In the genomic region with DNA sequence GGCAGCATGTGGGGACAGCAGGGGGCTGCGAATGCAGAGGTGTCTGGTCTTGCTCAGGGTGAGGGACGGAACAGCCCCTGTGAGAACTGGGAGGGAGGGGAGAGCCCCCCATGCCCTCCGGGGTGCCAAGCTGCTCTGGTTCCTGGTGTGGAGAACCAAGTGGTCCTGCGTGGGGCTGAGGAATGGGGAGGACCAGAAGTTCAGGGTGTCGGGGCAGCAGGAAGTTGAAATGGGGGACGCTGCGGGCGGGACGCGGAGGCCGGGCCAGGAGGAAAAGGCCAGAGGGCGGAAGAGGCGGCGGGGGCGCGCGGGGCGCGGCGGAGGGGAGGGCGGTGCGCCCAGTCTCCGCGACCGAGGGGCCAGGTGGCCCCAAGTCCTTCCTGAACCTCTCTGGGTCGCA, we compare ENCODE assay signal across 8 cellular contexts. TPM values are rescaled to one million over a fixed set of nuclear protein-coding genes. Genes with fewer than 3 reads are reported as not detected.
A peak's percentile ranks its signal among the peaks of the same experiment; 100 is the strongest.
DNase-seq lines count a peak whose midpoint lies in the region; ATAC-seq and TF ChIP-seq lines count a peak whose summit lies in the region.

No MANE protein-coding gene starts in this region.

- peak overlapping the region; percentile 28 for H3K4me3 ChIP-seq in neuron (ENCODE audit: low read length)

- peaks cover 9% of the 10 kb centered on the region for H3K4me1 Mint-ChIP-seq in CD14-positive monocyte
- no peaks in the 10 kb centered on the region for H3K4me1 Mint-ChIP-seq in endothelial cell (ENCODE audit: unreplicated experiment)

- H3K4me3 Mint-ChIP-seq in CD14-positive monocyte (peak overlapping the region; percentile 78 to 91), endothelial cell (ENCODE audit: unreplicated experiment) (peak overlapping the region; percentile 81)

- H3K36me3 ChIP-seq in neuron (ENCODE audit: insufficient read depth, low read length): no peaks in the 10 kb centered on the region

- peak overlapping the region; percentile 65 for H2AFZ ChIP-seq in neuron (ENCODE audit: low read depth, low read length)

- TF ChIP-seq CTCF in CD14-positive monocyte (IDR thresholded peaks at IDR 0.05) (no peak), endothelial cell (IDR thresholded peaks at IDR 0.05; ENCODE audit: unreplicated experiment) (no peak)

- intact Hi-C loops in CD14-positive monocyte (cut with micrococcal nuclease): no loop called here

- peaks cover 0 to 1% (median 0%) of the 10 kb centered on the region in 7 donors for H3K9me3 Mint-ChIP-seq in CD14-positive monocyte
- H3K9me3 Mint-ChIP-seq in endothelial cell (ENCODE audit: unreplicated experiment): no peaks in the 10 kb centered on the region

- H3K27me3 Mint-ChIP-seq in CD14-positive monocyte (ENCODE audit: low read depth in 3 of 3) (peaks cover 8 to 13% (median 8%) of the 10 kb centered on the region in 3 donors), endothelial cell (ENCODE audit: unreplicated experiment) (peaks cover 7% of the 10 kb centered on the region)

- peaks cover 6% of the 10 kb centered on the region for H3K27me3 ChIP-seq in neuron (ENCODE audit: insufficient read depth, low read length)

- H3K36me3 Mint-ChIP-seq in CD14-positive monocyte (no peaks in the 10 kb centered on the region), endothelial cell (ENCODE audit: low read depth, unreplicated experiment) (no peaks in the 10 kb centered on the region)

- no peak for ATAC-seq in HG02623 (IDR thresholded peaks at IDR 0.05; ENCODE audit: unreplicated experiment)
- no peak for ATAC-seq in HG03378 (IDR thresholded peaks at IDR 0.05; ENCODE audit: unreplicated experiment)

- H3K4me1 ChIP-seq in neuron (ENCODE audit: insufficient read depth, low read length): peaks cover 3% of the 10 kb centered on the region

- H3K9me3 ChIP-seq in neuron (ENCODE audit: low read length): no peaks in the 10 kb centered on the region

- DNase-seq in CD14-positive monocyte (ENCODE audit: low spot score) (no peak), HuH-7 (ENCODE audit: low spot score) (peak; percentile 36), endothelial cell (ENCODE audit: low spot score) (no peak), GOT3 (lab: John Stamatoyannopoulos, UW) (no peak)
- no peak for DNase-seq in stimulated activated naive CD4-positive, alpha-beta T cell treated with Interleukin-2 at 50 U/mL for 16 hours (lab: John Stamatoyannopoulos, UW)

- peak overlapping the region in 1 of 7 donors; percentile 71 for H3K27ac Mint-ChIP-seq in CD14-positive monocyte
- no peak overlapping the region for H3K27ac Mint-ChIP-seq in endothelial cell (ENCODE audit: unreplicated experiment)

RNA-seq across cellular contexts. Expression of a gene that starts 3.6 kb away (rescaled TPM):
- polyA plus RNA-seq in CD14-positive monocyte: not detected
- 0.31 TPM for total RNA-seq in endothelial cell (ENCODE audit: unreplicated experiment)

RNA-seq across cellular contexts. Expression of a gene that starts 28.1 kb away (rescaled TPM):
- polyA plus RNA-seq in CD14-positive monocyte: not detected
- total RNA-seq in endothelial cell (ENCODE audit: unreplicated experiment): not detected
